In the genomic region with DNA sequence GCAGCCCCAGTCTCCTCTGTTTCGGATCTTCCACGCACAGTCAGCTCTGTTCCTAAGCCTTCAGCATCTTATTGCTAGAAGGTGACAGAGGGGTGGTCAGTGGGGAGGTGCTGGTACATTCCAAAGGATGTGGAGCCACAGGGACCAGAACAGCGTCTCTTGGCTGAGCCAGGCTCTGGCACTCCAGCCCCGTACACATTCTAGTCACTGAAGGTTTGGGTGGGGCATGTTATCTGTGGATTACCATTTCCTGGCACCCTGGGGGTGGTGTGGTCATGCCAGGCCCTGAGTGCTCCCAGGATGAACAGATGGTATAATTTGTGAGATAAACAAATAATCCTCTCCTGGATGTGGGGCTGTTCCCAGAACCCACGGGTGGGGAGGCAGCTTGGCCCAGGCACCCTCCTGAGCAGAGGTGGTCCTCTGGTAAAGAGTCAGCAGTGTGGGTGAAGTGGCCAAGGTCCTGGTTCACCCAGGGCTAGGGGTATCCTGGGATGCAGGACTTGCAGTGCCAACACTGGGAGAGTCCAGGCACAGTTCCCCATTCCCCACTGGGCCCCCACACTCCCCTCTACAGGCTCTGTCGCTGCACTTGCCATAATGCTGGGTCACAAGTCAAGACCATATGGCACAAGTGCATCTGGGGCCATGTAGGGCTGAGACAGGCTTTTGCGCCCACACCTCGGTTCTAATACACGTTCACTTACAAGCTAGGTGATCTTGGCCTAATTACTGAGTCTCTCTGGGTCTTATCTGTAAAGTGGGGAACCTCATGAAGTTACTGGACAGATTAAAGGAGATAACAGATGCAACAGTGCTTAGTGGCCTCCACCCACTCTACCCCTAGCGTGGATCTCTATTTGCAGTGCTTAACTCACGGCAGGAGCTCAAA, we compare ENCODE assay signal across 12 cellular contexts. TPM values are rescaled to one million over a fixed set of nuclear protein-coding genes. Genes with fewer than 3 reads are reported as not detected.
DNase-seq lines count a peak whose midpoint lies in the region; ATAC-seq, FAIRE-seq and TF ChIP-seq lines count a peak whose summit lies in the region.
"Had no signal": no experiment of that assay in that cellular context is flagged by ENCODE, and none has a peak within 500 bp of the region (broad histone marks: within the 10 kb centered on the region; RNA-seq: fewer than 3 reads in every experiment).

No MANE protein-coding gene starts in this region.

- FAIRE-seq in endothelial cell of umbilical vein (lab: Jason Lieb, UNC) = peak; percentile 21
- FAIRE-seq: GM12891 had no signal

- H3K27me3 ChIP-seq in HCT116 (ENCODE audit: insufficient read depth, low read length) (no peaks in the 10 kb centered on the region), endothelial cell of umbilical vein (ENCODE audit: control insufficient read depth in 2 of 2, insufficient read depth in 2 of 2, low read length in 2 of 2) (no peaks in the 10 kb centered on the region), spleen (replicated peaks in 1 of 7) (no peaks in the 10 kb centered on the region)

- H3K4me3 Mint-ChIP-seq in activated naive CD8-positive, alpha-beta T cell treated with anti-CD3 and anti-CD28 coated beads, Interleukin-2, amount 50 U/mL, for 24 hours = no peak overlapping the region
- no peak overlapping the region for H3K4me3 Mint-ChIP-seq in activated CD4-positive, alpha-beta T cell treated with anti-CD3 and anti-CD28 coated beads for 36 hours
- H3K4me3 Mint-ChIP-seq: dendritic cell treated with granulocyte-macrophage colony-stimulating factor and Interleukin-4, amounts not matched to agents 40 ng/mL and 50 ng/mL, for 4 days had no signal

- no peak for TF ChIP-seq POLR2A in HCT116 (IDR thresholded peaks at IDR 0.05; ENCODE audit: borderline replicate concordance, extremely low read depth, insufficient read depth, insufficient read length)
- TF ChIP-seq POLR2A in endothelial cell of umbilical vein (IDR thresholded peaks at IDR 0.05; ENCODE audit: low read depth, low read length) = no peak
- no peak for TF ChIP-seq POLR2A in spleen (IDR thresholded peaks at IDR 0.05)

- H3K9me1 ChIP-seq in endothelial cell of umbilical vein (replicated peaks; ENCODE audit: control insufficient read depth, extremely low read depth, insufficient read depth, low read length) = no peaks in the 10 kb centered on the region

- intact Hi-C loops in HCT116 (cut with micrococcal nuclease) (no loop called here), endothelial cell of umbilical vein (cut with micrococcal nuclease) (loop anchor here (2.0 to 10.0 kb wide), 5 partner anchors 33 to 1168 kb away; a partner anchor contains a TSS), spleen (cut with DNase I; ENCODE audit: low total_unique reads) (no loop called here)
- intact Hi-C loops in activated CD4-positive, alpha-beta T cell treated with anti-CD3 and anti-CD28 coated beads for 36 hours (cut with DNase I, micrococcal nuclease) = no loop called here

- H3K4me1 Mint-ChIP-seq in activated naive CD8-positive, alpha-beta T cell treated with anti-CD3 and anti-CD28 coated beads, Interleukin-2, amount 50 U/mL, for 24 hours = peaks cover 5% of the 10 kb centered on the region
- peaks cover 6% of the 10 kb centered on the region for H3K4me1 Mint-ChIP-seq in activated CD4-positive, alpha-beta T cell treated with anti-CD3 and anti-CD28 coated beads for 36 hours

- peaks cover 1% of the 10 kb centered on the region for H3K27me3 Mint-ChIP-seq in activated naive CD8-positive, alpha-beta T cell treated with anti-CD3 and anti-CD28 coated beads, Interleukin-2, amount 50 U/mL, for 24 hours
- H3K27me3 Mint-ChIP-seq in activated CD4-positive, alpha-beta T cell treated with anti-CD3 and anti-CD28 coated beads for 36 hours = no peaks in the 10 kb centered on the region

- H3K9me2 ChIP-seq in HCT116 (ENCODE audit: insufficient read depth) = no peaks in the 10 kb centered on the region

- peaks cover 25 to 44% of the 10 kb centered on the region in 2 experiments for H3K4me1 ChIP-seq in HCT116 (ENCODE audit: control insufficient read depth in 1 of 2, insufficient read depth in 2 of 2, low read length in 2 of 2)
- H3K4me1 ChIP-seq in endothelial cell of umbilical vein (ENCODE audit: control insufficient read depth, extremely low read depth, insufficient read depth, low read length) = peaks cover 47% of the 10 kb centered on the region
- H3K4me1 ChIP-seq in spleen = peaks cover 9 to 78% (median 26%) of the 10 kb centered on the region in 6 donors

- no peaks in the 10 kb centered on the region for H4K20me1 ChIP-seq in HCT116 (ENCODE audit: insufficient read depth)
- H4K20me1 ChIP-seq in endothelial cell of umbilical vein (replicated peaks; ENCODE audit: control insufficient read depth, extremely low read depth, insufficient read depth, low read length) = no peaks in the 10 kb centered on the region

- TF ChIP-seq CTCF in HCT116 (IDR thresholded peaks at IDR 0.05 in 2 of 3, conservative IDR thresholded peaks at IDR 0.05 in 1 of 3; ENCODE audit: borderline replicate concordance in 1 of 3, insufficient read depth in 1 of 3, low read depth in 2 of 3, low read length in 2 of 3) = no peak
- no peak for TF ChIP-seq CTCF in endothelial cell of umbilical vein (IDR thresholded peaks at IDR 0.05; ENCODE audit: extremely low read depth in 1 of 2, insufficient read depth in 1 of 2, low read depth in 1 of 2, low read length in 2 of 2)
- no peak for TF ChIP-seq CTCF in spleen (IDR thresholded peaks at IDR 0.05 in 8 of 11, conservative IDR thresholded peaks at IDR 0.05 in 3 of 11)

- no peaks in the 10 kb centered on the region for H3K9me3 Mint-ChIP-seq in activated naive CD8-positive, alpha-beta T cell treated with anti-CD3 and anti-CD28 coated beads, Interleukin-2, amount 50 U/mL, for 24 hours
- H3K9me3 Mint-ChIP-seq in activated CD4-positive, alpha-beta T cell treated with anti-CD3 and anti-CD28 coated beads for 36 hours (ENCODE audit: low read depth) = no peaks in the 10 kb centered on the region

- no peak for ATAC-seq in HCT116
- no peak for ATAC-seq in activated naive CD8-positive, alpha-beta T cell treated with anti-CD3 and anti-CD28 coated beads, Interleukin-2, amount 50 U/mL, for 24 hours
- ATAC-seq in HG03342 (IDR thresholded peaks at IDR 0.05; ENCODE audit: unreplicated experiment) = no peak
- ATAC-seq in activated CD4-positive, alpha-beta T cell treated with anti-CD3 and anti-CD28 coated beads for 36 hours = no peak

- WGBS in spleen, 5 donors = 76 to 85% (median 81%) methylated on average over 11 of the region's 11 CpGs

- H3K27ac Mint-ChIP-seq in activated naive CD8-positive, alpha-beta T cell treated with anti-CD3 and anti-CD28 coated beads, Interleukin-2, amount 50 U/mL, for 24 hours = no peak overlapping the region
- H3K27ac Mint-ChIP-seq in activated CD4-positive, alpha-beta T cell treated with anti-CD3 and anti-CD28 coated beads for 36 hours = no peak overlapping the region
- H3K27ac Mint-ChIP-seq: dendritic cell treated with granulocyte-macrophage colony-stimulating factor and Interleukin-4, amounts not matched to agents 40 ng/mL and 50 ng/mL, for 4 days had no signal

- H3K9ac ChIP-seq in HCT116 (ENCODE audit: low read length) (no peak overlapping the region), endothelial cell of umbilical vein (replicated peaks; ENCODE audit: extremely low read depth, insufficient read depth, low read length) (no peak overlapping the region)

- CTCF ChIA-PET in HCT116 (lab: Charles Lee) (interaction anchor here (2.4 kb wide), 1 partner anchor 9 kb away, joined by 21 read pairs; no protein-coding TSS in a partner anchor), endothelial cell of umbilical vein (lab: Charles Lee) (interaction anchor here (1.0 to 3.7 kb wide), 6 partner anchors 9 to 1166 kb away, joined by 3 to 31 read pairs (median 10); a partner anchor contains a TSS)
- CTCF ChIA-PET in activated CD4-positive, alpha-beta T cell treated with anti-CD3 and anti-CD28 coated beads for 36 hours (lab: Charles Lee) = interaction anchor here (0.9 to 1.9 kb wide), 2 partner anchors 9 kb away, joined by 3 to 6 read pairs; no protein-coding TSS in a partner anchor

- no TSS peak for BruUV-seq in HCT116 (replicated peaks; lab: Mats Ljungman, UMichigan)
- BruUV-seq in endothelial cell of umbilical vein (replicated peaks; lab: Mats Ljungman, UMichigan) = no TSS peak

- H3K79me2 ChIP-seq in HCT116 (ENCODE audit: insufficient read depth, low read length) = no peaks in the 10 kb centered on the region
- H3K79me2 ChIP-seq in endothelial cell of umbilical vein (ENCODE audit: control insufficient read depth, insufficient read depth, low read length) = no peaks in the 10 kb centered on the region

- no peak overlapping the region for H3K4me3 ChIP-seq in HCT116 (replicated peaks in 1 of 2; ENCODE audit: low read depth in 1 of 2, low read length in 2 of 2)
- H3K4me3 ChIP-seq in endothelial cell of umbilical vein (replicated peaks in 1 of 3; ENCODE audit: insufficient read depth in 1 of 3, low read depth in 1 of 3, low read length in 3 of 3) = no peak overlapping the region
- no peak overlapping the region for H3K4me3 ChIP-seq in spleen

- H3K9me3 ChIP-seq in HCT116 (ENCODE audit: control insufficient read depth in 1 of 2, insufficient read depth in 1 of 2, low read depth in 1 of 2, low read length in 2 of 2) (no peaks in the 10 kb centered on the region), endothelial cell of umbilical vein (replicated peaks; ENCODE audit: control insufficient read depth, insufficient read depth, low read length) (no peaks in the 10 kb centered on the region), spleen (no peaks in the 10 kb centered on the region)

- TF ChIP-seq RAD21 in HCT116 (IDR thresholded peaks at IDR 0.05; ENCODE audit: low read depth) = no peak

- peak overlapping the region; percentile 79 for H3K4me2 ChIP-seq in HCT116 (ENCODE audit: low read length)
- H3K4me2 ChIP-seq in endothelial cell of umbilical vein (ENCODE audit: insufficient read depth, low read length) = no peak overlapping the region

- RAD21 ChIA-PET in HCT116 (lab: Charles Lee; ENCODE audit: low non-redundant PET in 1 of 2, low total read pairs in 2 of 2, uncharacterized antibody in 2 of 2, unreplicated experiment in 2 of 2) = no interaction called here

- H3K27ac ChIP-seq in HCT116 (ENCODE audit: low read depth, low read length) (no peak overlapping the region), endothelial cell of umbilical vein (ENCODE audit: insufficient read depth, low read depth, low read length) (peak overlapping the region; percentile 95), spleen (peak overlapping the region in 6 of 8 donors; percentile 5 to 70 (median 44))

- dilution Hi-C loops in endothelial cell of umbilical vein (cut with MboI; ENCODE audit: extremely low pct_ligation_motif_present, low sequenced_read_pairs) = no loop called here

- H2AFZ ChIP-seq in HCT116 (ENCODE audit: low read depth, low read length, poor library complexity, severe bottlenecking) (no peak overlapping the region), endothelial cell of umbilical vein (ENCODE audit: low read depth, low read length) (no peak overlapping the region)

- no peaks in the 10 kb centered on the region for H3K36me3 Mint-ChIP-seq in activated naive CD8-positive, alpha-beta T cell treated with anti-CD3 and anti-CD28 coated beads, Interleukin-2, amount 50 U/mL, for 24 hours (ENCODE audit: low read depth)
- no peaks in the 10 kb centered on the region for H3K36me3 Mint-ChIP-seq in activated CD4-positive, alpha-beta T cell treated with anti-CD3 and anti-CD28 coated beads for 36 hours (ENCODE audit: low read depth)

- DNase-seq in HCT116 (ENCODE audit: low read depth, low spot score) = no peak
- DNase-seq in NCI-H524 treated with DMSO at 0.1 percent for 48 hours (lab: John Stamatoyannopoulos, UW) = peak; percentile 64
- DNase-seq in endothelial cell of umbilical vein (ENCODE audit: low read depth, low spot score) = no peak
- no peak for DNase-seq in spleen
- no peak for DNase-seq in activated naive CD8-positive, alpha-beta T cell treated with anti-CD3 and anti-CD28 coated beads, Interleukin-2, amount 50 U/mL, for 24 hours
- DNase-seq in HuH-7.5 (ENCODE audit: low spot score) = no peak
- no peak for DNase-seq in activated CD4-positive, alpha-beta T cell treated with anti-CD3 and anti-CD28 coated beads for 36 hours
- DNase-seq: activated naive CD4-positive, alpha-beta T cell treated with Interleukin-2 at 50 U/mL for 16 hours; NCI-H187 had no signal

- H3K36me3 ChIP-seq in HCT116 (ENCODE audit: control insufficient read depth in 1 of 2, insufficient read depth in 2 of 2, low read length in 2 of 2) (no peaks in the 10 kb centered on the region), endothelial cell of umbilical vein (ENCODE audit: control insufficient read depth in 2 of 2, extremely low read depth in 1 of 2, insufficient read depth in 2 of 2, low read length in 2 of 2) (no peaks in the 10 kb centered on the region), spleen (no peaks in the 10 kb centered on the region)

- POLR2A ChIA-PET in HCT116 (lab: Charles Lee) = no interaction called here
- POLR2A ChIA-PET in endothelial cell of umbilical vein (lab: Charles Lee) = no interaction called here
- POLR2A ChIA-PET in activated CD4-positive, alpha-beta T cell treated with anti-CD3 and anti-CD28 coated beads for 36 hours (lab: Charles Lee) = no interaction called here

RNA-seq across cellular contexts. Expression of a gene that starts 33.0 kb away (rescaled TPM):
- total RNA-seq in HCT116 (2021; ENCODE audit: unreplicated experiment) = 0.49 TPM
- 0.20 TPM in 1 of 2 replicates, not detected in the other for polyA plus RNA-seq in HCT116 (2012)
- total RNA-seq in endothelial cell of umbilical vein = 131 and 165 TPM in 2 replicates
- polyA plus RNA-seq in endothelial cell of umbilical vein = 335 and 365 TPM in 2 replicates
- 311 and 362 TPM in 2 replicates for polyA plus RNA-seq in endothelial cell of umbilical vein (2011; cell fraction: cytosol; rRNA removed)
- 162 and 176 TPM in 2 replicates for polyA plus RNA-seq in endothelial cell of umbilical vein (2011; cell fraction: nucleus; rRNA removed)
- 151 and 203 TPM in 2 replicates for polyA plus RNA-seq in endothelial cell of umbilical vein (2012)
- polyA minus RNA-seq in endothelial cell of umbilical vein = 287 and 327 TPM in 2 replicates
- polyA minus RNA-seq in endothelial cell of umbilical vein (2011; cell fraction: cytosol; rRNA and poly(A)+ RNA removed) = not detected
- 67.8 and 100 TPM in 2 replicates for polyA minus RNA-seq in endothelial cell of umbilical vein (2011; cell fraction: nucleus; rRNA and poly(A)+ RNA removed)
- 100 to 1,000 TPM in 1 of 7 donors, 10 to 100 TPM in 6; 26.9 to 111 (median 53.2) TPM for total RNA-seq in spleen
- polyA plus RNA-seq in spleen = 10 to 100 TPM in 2 of 3 donors, 1 to 10 TPM in 1; 8.6 to 14.2 (median 12.3) TPM
- not detected for total RNA-seq in activated CD4-positive, alpha-beta T cell treated with anti-CD3 and anti-CD28 coated beads for 36 hours

Comparison
In these comparisons a context has a peak if more than half of its experiments do, and no peak if none do; other contexts are left out.
1. RNA of a gene that starts 33.0 kb away (total RNA-seq): 131 to 165 TPM in endothelial cell of umbilical vein and 26.9 to 111 TPM in spleen; 0.49 TPM in HCT116 (single experiment) and not detected in activated CD4-positive, alpha-beta T cell treated with anti-CD3 and anti-CD28 coated beads for 36 hours; every median in the first group is over 10 times any median in the second.